ENCODE assay signal across 3 cellular contexts in genomic region chr10:4965763-4966162, GRCh38. TPM values are rescaled to one million over a fixed set of nuclear protein-coding genes. Genes with fewer than 3 reads are reported as not detected.
"Had no signal": no experiment of that assay in that cellular context is flagged by ENCODE, and none has a peak within 500 bp of the region (broad histone marks: within the 10 kb centered on the region; RNA-seq: fewer than 3 reads in every experiment).

No MANE protein-coding gene starts in this region.

RNA-seq across cellular contexts. Expression of gene AKR1C1, which starts 2.5 kb away (rescaled TPM):
- polyA plus RNA-seq: IgD-negative memory B cell had no signal

RNA-seq across cellular contexts. Expression of gene AKR1C2, which starts 37.9 kb away (rescaled TPM):
- total RNA-seq: SK-MEL-5 had no signal
- polyA plus RNA-seq: IgD-negative memory B cell, SK-N-SH had no signal
